ENCODE assay signal across 1 cellular context in genomic region chr12:12686925-12687324, GRCh38.
TF ChIP-seq lines count a peak whose summit lies in the region.

No MANE protein-coding gene starts in this region.

TF ChIP-seq in neural cell, 6 proteins besides CTCF, POLR2A, EP300 and RAD21:
- no peak for TF ChIP-seq REST (IDR thresholded peaks at IDR 0.05; ENCODE audit: borderline replicate concordance)
- no peak for TF ChIP-seq EZH2 (IDR thresholded peaks at IDR 0.05; ENCODE audit: borderline replicate concordance, insufficient read depth, low read length, poor library complexity, severe bottlenecking)
- TF ChIP-seq SMC3 (conservative IDR thresholded peaks at IDR 0.05; ENCODE audit: poor library complexity): no peak
- TF ChIP-seq TAF1 (IDR thresholded peaks at IDR 0.05; ENCODE audit: low read depth): no peak
- TF ChIP-seq MXI1 (conservative IDR thresholded peaks at IDR 0.05; ENCODE audit: poor library complexity, severe bottlenecking): no peak
- TF ChIP-seq POLR2AphosphoS5 (IDR thresholded peaks at IDR 0.05): no peak
